ENCODE assay signal across 8 cellular contexts in the genomic region with DNA sequence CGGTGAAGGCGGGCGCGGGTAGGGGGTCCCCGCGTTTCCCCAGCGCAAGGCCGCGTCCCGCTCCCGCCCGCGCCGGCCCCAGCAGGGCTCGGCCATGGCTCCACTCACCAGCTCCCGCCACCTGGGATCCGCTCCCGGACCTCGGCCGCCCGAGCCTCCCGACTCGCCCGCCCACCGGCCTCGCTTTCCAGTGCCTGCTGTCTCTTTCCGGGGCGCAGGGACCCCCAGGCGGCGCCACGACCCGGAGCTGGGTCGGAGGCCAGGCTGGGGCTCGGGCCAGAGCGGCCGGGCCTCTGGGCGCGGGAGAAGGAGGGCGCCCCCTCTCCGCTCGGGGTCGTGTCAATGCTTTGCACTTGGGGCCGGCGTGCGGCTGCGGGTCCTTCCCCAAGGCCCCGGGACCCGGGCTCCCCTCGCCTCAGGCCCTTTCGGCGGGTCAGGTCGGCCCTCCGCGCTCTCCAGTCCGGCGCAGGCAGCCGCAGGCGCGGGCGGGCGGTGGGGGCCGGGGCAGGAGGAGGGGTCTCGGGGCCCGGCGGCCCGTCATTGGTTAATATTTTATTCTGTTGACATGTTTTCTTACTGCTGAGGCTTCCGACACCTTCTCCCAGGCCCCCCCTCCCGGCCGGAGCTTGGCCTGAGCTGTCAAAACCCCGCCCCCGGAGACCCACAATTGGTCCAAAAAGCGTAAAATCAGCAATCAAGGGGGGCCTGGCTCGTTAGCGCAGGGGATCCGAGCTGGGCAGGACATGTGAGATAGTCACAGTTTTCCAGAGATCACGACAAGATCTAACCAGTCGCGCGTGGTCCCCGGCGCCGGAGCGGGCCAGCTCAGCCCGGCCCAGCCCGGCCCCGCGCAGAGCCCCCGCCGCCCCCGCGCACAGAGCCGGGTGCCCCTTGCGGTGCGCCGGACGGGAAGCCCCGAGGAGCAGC. TPM values are rescaled to one million over a fixed set of nuclear protein-coding genes. Genes with fewer than 3 reads are reported as not detected.
A peak's percentile ranks its signal among the peaks of the same experiment; 100 is the strongest.
DNase-seq lines count a peak whose midpoint lies in the region; ATAC-seq and TF ChIP-seq lines count a peak whose summit lies in the region.

A gene (plus strand): TSS at position 713 of the 927 bp plus-strand sequence. CDS start 334 bp downstream, outside the sequence.

- H3K27ac ChIP-seq in gastroesophageal sphincter = peak within 1 kb of the TSS; percentile 69 to 93 (median 86)

- H3K4me3 Mint-ChIP-seq in HFFc6 = peak within 1 kb of the TSS; percentile 95

- WGBS in gastroesophageal sphincter (ENCODE audit: low coverage in 1 of 2), 2 donors = no CpG with 5 or more reads among the region's 97 CpGs

- peaks cover 40% of the 10 kb centered on the region for H3K36me3 Mint-ChIP-seq in HFFc6 (ENCODE audit: low read depth)

- H3K27ac Mint-ChIP-seq in HFFc6 = peak within 1 kb of the TSS; percentile 97

- peak; percentile 80 for ATAC-seq in gastroesophageal sphincter
- peak; percentile 39 for ATAC-seq in omental fat pad (ENCODE audit: low FRiP score)
- no peak for ATAC-seq in GM19351 (IDR thresholded peaks at IDR 0.05; ENCODE audit: unreplicated experiment)

- TF ChIP-seq POLR2A in gastroesophageal sphincter (IDR thresholded peaks at IDR 0.05) = peak in 1 of 2 donors; percentile 32

- peaks cover 11% of the 10 kb centered on the region for H3K27me3 Mint-ChIP-seq in HFFc6 (ENCODE audit: insufficient read depth)

- DNase-seq in AG08395 (ENCODE audit: low spot score) (peak; percentile 77), HFFc6 (peak; percentile 93), omental fat pad (ENCODE audit: low spot score) (no peak), HT-29 (ENCODE audit: low spot score) (no peak), superior temporal gyrus (ENCODE audit: extremely low spot score) (no peak)

- H3K4me1 Mint-ChIP-seq in HFFc6 (ENCODE audit: low read depth) = peaks cover 39% of the 10 kb centered on the region

- H3K9me3 ChIP-seq in gastroesophageal sphincter = no peaks in the 10 kb centered on the region

- H3K27me3 ChIP-seq in gastroesophageal sphincter = peaks cover 89% of the 10 kb centered on the region

- peaks cover 0 to 13% of the 10 kb centered on the region in 2 donors for H3K36me3 ChIP-seq in gastroesophageal sphincter

- H3K4me1 ChIP-seq in gastroesophageal sphincter = peaks cover 0 to 90% (median 32%) of the 10 kb centered on the region in 3 donors

- no peaks in the 10 kb centered on the region for H3K9me3 Mint-ChIP-seq in HFFc6

- no peak for TF ChIP-seq EP300 in gastroesophageal sphincter (IDR thresholded peaks at IDR 0.05)

- H3K4me3 ChIP-seq in WI38 (ENCODE audit: low read depth, low read length) = peak within 1 kb of the TSS; percentile 98
- peak within 1 kb of the TSS; percentile 48 to 57 for H3K4me3 ChIP-seq in gastroesophageal sphincter

- peak; percentile 66 for TF ChIP-seq CTCF in HFFc6 (IDR thresholded peaks at IDR 0.05)
- TF ChIP-seq CTCF in WI38 (IDR thresholded peaks at IDR 0.05; ENCODE audit: low read depth, low read length) = no peak
- peak in 1 of 4 experiments; percentile 22 for TF ChIP-seq CTCF in gastroesophageal sphincter (IDR thresholded peaks at IDR 0.05)
- TF ChIP-seq CTCF in omental fat pad (IDR thresholded peaks at IDR 0.05) = no peak

RNA-seq across cellular contexts. Expression of the gene that starts here (rescaled TPM):
- 10 to 100 TPM; 42.3 to 71.4 (median 67.3) TPM for total RNA-seq in HFFc6 (2021; fragmentation: NEBNext Ultra II Directional; extraction: Animal tissue kit (Norgen Biotek cat#: 25700))
- 10 to 100 TPM; 19.0 to 33.6 (median 22.8) TPM for total RNA-seq in gastroesophageal sphincter
- total RNA-seq in omental fat pad = 10 to 100 TPM in 2 of 4 donors, 1 to 10 TPM in 2; 3.1 to 14.2 (median 9.6) TPM
- total RNA-seq in HT-29 (2014; rRNA removed; shearing (Covaris generic)) = 0.08 TPM in 1 of 2 replicates, not detected in the other

Comparison
In these comparisons a context has a peak if more than half of its experiments do, and no peak if none do; other contexts are left out.
1. DNase-seq: peak in AG08395 (single experiment) and HFFc6 (single experiment); none in omental fat pad (single experiment), HT-29 (single experiment) and superior temporal gyrus (single experiment).